ENCODE assay signal across 10 cellular contexts in genomic region chr2:222518570-222519381, GRCh38.
DNase-seq lines count a peak whose midpoint lies in the region; ATAC-seq and TF ChIP-seq lines count a peak whose summit lies in the region.
"Had no signal": no experiment of that assay in that cellular context is flagged by ENCODE, and none has a peak within 500 bp of the region (broad histone marks: within the 10 kb centered on the region; RNA-seq: fewer than 3 reads in every experiment).

No MANE protein-coding gene starts in this region.

- ATAC-seq in HG03439 (IDR thresholded peaks at IDR 0.05; ENCODE audit: unreplicated experiment): no peak

- H3K4me1 ChIP-seq in esophagus squamous epithelium (peaks cover 0 to 36% (median 14%) of the 10 kb centered on the region in 3 donors), ovary (ENCODE audit: insufficient read depth) (no peaks in the 10 kb centered on the region), ascending aorta (no peaks in the 10 kb centered on the region)

- DNase-seq in AG09319 (ENCODE audit: extremely low read depth, low read depth) (peak; percentile 14), NCI-H2227 treated with DMSO at 0.1 percent for 48 hours (lab: John Stamatoyannopoulos, UW) (peak; percentile 28), esophagus squamous epithelium (lab: John Stamatoyannopoulos, UW) (no peak), myocyte (ENCODE audit: low read depth) (peak; percentile 19), ovary (no peak), ascending aorta (ENCODE audit: low spot score in 2 of 2) (no peak)
- no peak for DNase-seq in effector CD8-positive, alpha-beta T cell (lab: John Stamatoyannopoulos, UW)
- DNase-seq: activated naive CD4-positive, alpha-beta T cell treated with Interleukin-2 at 50 U/mL for 16 hours; NCI-H82 had no signal

- peaks cover 0 to 5% (median 0%) of the 10 kb centered on the region in 4 donors for H3K27me3 ChIP-seq in esophagus squamous epithelium
- H3K27me3 ChIP-seq in ovary: no peaks in the 10 kb centered on the region
- H3K27me3 ChIP-seq in ascending aorta: no peaks in the 10 kb centered on the region

- TF ChIP-seq CTCF in AG09319 (IDR thresholded peaks at IDR 0.05; ENCODE audit: low read depth, low read length): no peak
- TF ChIP-seq CTCF in esophagus squamous epithelium (IDR thresholded peaks at IDR 0.05): no peak
- no peak for TF ChIP-seq CTCF in ovary (IDR thresholded peaks at IDR 0.05)
- no peak for TF ChIP-seq CTCF in ascending aorta (IDR thresholded peaks at IDR 0.05)

- no peak for TF ChIP-seq POLR2A in esophagus squamous epithelium (IDR thresholded peaks at IDR 0.05)
- no peak for TF ChIP-seq POLR2A in ovary (IDR thresholded peaks at IDR 0.05)

- H3K9me3 ChIP-seq in esophagus squamous epithelium (no peaks in the 10 kb centered on the region), ovary (no peaks in the 10 kb centered on the region), ascending aorta (no peaks in the 10 kb centered on the region)

- H3K36me3 ChIP-seq in esophagus squamous epithelium: no peaks in the 10 kb centered on the region
- H3K36me3 ChIP-seq in ovary: no peaks in the 10 kb centered on the region
- H3K36me3 ChIP-seq in ascending aorta: no peaks in the 10 kb centered on the region

- H3K27ac ChIP-seq in esophagus squamous epithelium (peak overlapping the region; percentile 72 to 87 (median 75)), ovary (no peak overlapping the region), ascending aorta (no peak overlapping the region)

- TF ChIP-seq EP300 in ovary (IDR thresholded peaks at IDR 0.05): no peak

- 20 to 30% methylated on average over 8 of the region's 8 CpGs for WGBS in esophagus squamous epithelium, 2 donors
- 14 to 25% (median 15%) methylated on average over 8 of the region's 8 CpGs for WGBS in ovary, 3 donors

- no peak overlapping the region for H3K4me3 ChIP-seq in esophagus squamous epithelium
- no peak overlapping the region for H3K4me3 ChIP-seq in ovary
- no peak overlapping the region for H3K4me3 ChIP-seq in ascending aorta

- intact Hi-C loops in esophagus squamous epithelium (cut with DNase I): no loop called here
- intact Hi-C loops in ovary (cut with DNase I): no loop called here
- intact Hi-C loops in ascending aorta (cut with DNase I): no loop called here

Comparison
In these comparisons a context has a peak if more than half of its experiments do, and no peak if none do; other contexts are left out.
1. DNase-seq: peak in AG09319 (single experiment), NCI-H2227 treated with DMSO at 0.1 percent for 48 hours (single experiment) and myocyte (single experiment); none in esophagus squamous epithelium (single experiment), ovary (0 of 5), ascending aorta (0 of 2) and effector CD8-positive, alpha-beta T cell (single experiment).
2. H3K27ac ChIP-seq: peak in esophagus squamous epithelium (4 of 4); none in ovary (0 of 2) and ascending aorta (0 of 2).